ENCODE assay signal across 9 cellular contexts in genomic region chr17:38572665-38573365, GRCh38. TPM values are rescaled to one million over a fixed set of nuclear protein-coding genes. Genes with fewer than 3 reads are reported as not detected.
DNase-seq lines count a peak whose midpoint lies in the region; ATAC-seq, FAIRE-seq and TF ChIP-seq lines count a peak whose summit lies in the region.
"Had no signal": no experiment of that assay in that cellular context is flagged by ENCODE, and none has a peak within 500 bp of the region (broad histone marks: within the 10 kb centered on the region; RNA-seq: fewer than 3 reads in every experiment).

No MANE protein-coding gene starts in this region.

- H2AFZ ChIP-seq in K562 (ENCODE audit: low read depth, low read length), result no peak overlapping the region

- intact Hi-C loops in K562 (cut with micrococcal nuclease), result no loop called here

- H3K4me1 ChIP-seq in K562 (replicated peaks in 1 of 2; ENCODE audit: control insufficient read depth in 2 of 2, insufficient read depth in 2 of 2, low read length in 2 of 2), result peaks cover 0 to 21% of the 10 kb centered on the region in 2 experiments; a peak in 2 of 5 replicates

- no peaks in the 10 kb centered on the region for H3K9me3 ChIP-seq in K562 (replicated peaks; ENCODE audit: control insufficient read depth, insufficient read depth, low read depth, low read length)

- H3K27ac ChIP-seq in K562 (ENCODE audit: extremely low read depth, low read depth, low read length), result no peak overlapping the region

- peaks cover 73% of the 10 kb centered on the region for H3K27me3 Mint-ChIP-seq in mesothelial cell of epicardium (ENCODE audit: low read depth)

- no peaks in the 10 kb centered on the region for H3K79me2 ChIP-seq in K562 (ENCODE audit: control insufficient read depth, insufficient read depth, low read length)

- peak overlapping the region; percentile 60 for H3K4me3 Mint-ChIP-seq in mesothelial cell of epicardium

- CTCF ChIA-PET in K562 (lab: Yijun Ruan, JAX; ENCODE audit: low intra/inter-chr PET ratio), result interaction anchor here (0.7 kb wide), 1 partner anchor 89 kb away, joined by 3 read pairs; no protein-coding TSS in a partner anchor

- ATAC-seq in K562 (peak; percentile 67), HG03565 (IDR thresholded peaks at IDR 0.05; ENCODE audit: unreplicated experiment) (no peak), HG03039 (IDR thresholded peaks at IDR 0.05; ENCODE audit: unreplicated experiment) (no peak)

- WGBS in K562 (ENCODE audit: insufficient coverage, low coverage, missing lambda C conversion rate), result under 1% methylated on average over 32 of the region's 61 CpGs

- no peaks in the 10 kb centered on the region for H3K9me3 Mint-ChIP-seq in mesothelial cell of epicardium

- in situ Hi-C loops in K562 (cut with MboI), result loop anchor here (10.0 kb wide), 1 partner anchor 138 kb away; no protein-coding TSS in a partner anchor

- no peak for TF ChIP-seq EP300 in K562 (IDR thresholded peaks at IDR 0.05; ENCODE audit: low read length)

- no peaks in the 10 kb centered on the region for H3K9me1 ChIP-seq in K562 (ENCODE audit: control insufficient read depth, insufficient read depth, low read length)

- no peak for TF ChIP-seq CTCF in K562 (IDR thresholded peaks at IDR 0.05 in 2 of 3, conservative IDR thresholded peaks at IDR 0.05 in 1 of 3; ENCODE audit: insufficient read depth in 2 of 3, low read depth in 1 of 3, low read length in 3 of 3)
- no peak for TF ChIP-seq CTCF in mesothelial cell of epicardium (IDR thresholded peaks at IDR 0.05; ENCODE audit: unreplicated experiment)

- TF ChIP-seq POLR2A in K562 (conservative IDR thresholded peaks at IDR 0.05), result no peak

- BruUV-seq in K562 (replicated peaks; lab: Mats Ljungman, UMichigan), result no TSS peak

- H3K4me2 ChIP-seq in K562 (ENCODE audit: insufficient read depth, low read length), result no peak overlapping the region

- DNase-seq in DMS53 (lab: John Stamatoyannopoulos, UW) (peak; percentile 79), NCI-H1092 treated with DMSO at 0.1 percent for 48 hours (lab: John Stamatoyannopoulos, UW) (peak; percentile 66), K562 (ENCODE audit: extremely low read depth in 1 of 4, low spot score in 3 of 4) (peak; percentile 24 to 75 (median 59)), mesothelial cell of epicardium (ENCODE audit: low spot score in 2 of 2, unreplicated experiment in 2 of 2) (peak in 1 of 2 experiments; percentile 60), SKM-1 (lab: John Stamatoyannopoulos, UW; ENCODE audit: unreplicated experiment) (no peak), ureter (ENCODE audit: low spot score) (no peak)

- no peak overlapping the region; a peak in 1 of 4 replicates for H3K9ac ChIP-seq in K562 (ENCODE audit: insufficient read depth in 1 of 2, low read depth in 2 of 2, low read length in 2 of 2)

- peaks cover 34% of the 10 kb centered on the region for H4K20me1 ChIP-seq in K562 (replicated peaks; ENCODE audit: control insufficient read depth, insufficient read depth, low read length)

- H3K4me3 ChIP-seq in K562, result no peak overlapping the region

- FAIRE-seq in K562 (lab: Jason Lieb, UNC), result no peak
- FAIRE-seq: endometrium had no signal

- H3K36me3 ChIP-seq in K562 (ENCODE audit: control insufficient read depth, insufficient read depth, low read length), result no peaks in the 10 kb centered on the region

- H3K27me3 ChIP-seq in K562 (ENCODE audit: control insufficient read depth in 2 of 2, insufficient read depth in 2 of 2, low read length in 2 of 2), result peaks cover 41 to 87% of the 10 kb centered on the region in 2 experiments; a peak in 4 of 5 replicates

- POLR2A ChIA-PET in K562 (lab: Yijun Ruan, JAX), result no interaction called here

- peak overlapping the region; percentile 15 for H3K27ac Mint-ChIP-seq in mesothelial cell of epicardium

- no peaks in the 10 kb centered on the region for H3K36me3 Mint-ChIP-seq in mesothelial cell of epicardium

- no peak for TF ChIP-seq RAD21 in K562 (CRISPR knock-in tag; conservative IDR thresholded peaks at IDR 0.05 in 1 of 2, IDR thresholded peaks at IDR 0.05 in 1 of 2)

- peaks cover 9% of the 10 kb centered on the region for H3K4me1 Mint-ChIP-seq in mesothelial cell of epicardium

TF ChIP-seq in K562, 482 proteins besides CTCF, POLR2A, EP300 and RAD21:
- no peak for TF ChIP-seq HDAC6 (IDR thresholded peaks at IDR 0.05; ENCODE audit: low read depth, low read length)
- TF ChIP-seq SRF (CRISPR knock-in tag; IDR thresholded peaks at IDR 0.05), result no peak

RNA-seq across cellular contexts. Expression of gene SRCIN1, which starts 32.9 kb away (rescaled TPM):
- 0.51 and 2.0 TPM in 2 replicates for total RNA-seq in K562 (2011; cell fraction: chromatin; rRNA removed; ENCODE audit: low replicate concordance)
- 0.17 and 0.26 TPM in 2 replicates for total RNA-seq in K562 (2011; cell fraction: nucleolus; rRNA removed)
- 0.53 and 0.66 TPM in 2 replicates for total RNA-seq in K562 (2011; cell fraction: nucleoplasm; rRNA removed)
- 0.04 TPM in 1 of 2 replicates, not detected in the other for total RNA-seq in K562 (2014; rRNA removed)
- total RNA-seq in K562 (2014; rRNA removed; fragmentation: Illumina TruSeq; extraction: Trizol), result not detected in 2 replicates
- total RNA-seq in K562 (2015; rRNA removed; fragmentation: Illumina TruSeq; extraction: Trizol), result not detected in 2 replicates
- 0.33 and 0.40 TPM in 2 replicates for total RNA-seq in K562 (2021)
- polyA plus RNA-seq in K562 (2011; rRNA removed), result 0.04 and 0.13 TPM in 2 replicates
- polyA plus RNA-seq in K562 (2011; cell fraction: cytosol; rRNA removed), result 0.01 and 0.06 TPM in 2 replicates
- polyA plus RNA-seq in K562 (2011; cell fraction: nucleus; rRNA removed), result 0.17 and 1.9 TPM in 2 replicates
- polyA plus RNA-seq in K562 (2012), result 0.05 and 0.44 TPM in 2 replicates
- polyA plus RNA-seq in K562 (2014; fragmentation: Illumina TruSeq; extraction: Trizol), result 0.09 and 0.15 TPM in 2 replicates
- polyA plus RNA-seq in K562 (2014; fragmentation: Nextera tagmentation; extraction: Ambion mirVana), result not detected
- not detected in 2 replicates for polyA plus RNA-seq in K562 (2014; rRNA removed)
- polyA minus RNA-seq in K562 (2011; rRNA and poly(A)+ RNA removed), result not detected in 2 replicates
- not detected in 2 replicates for polyA minus RNA-seq in K562 (2011; cell fraction: cytosol; rRNA and poly(A)+ RNA removed)
- polyA minus RNA-seq in K562 (2011; cell fraction: nucleus; rRNA and poly(A)+ RNA removed), result 0.13 TPM in 1 of 2 replicates, not detected in the other
- total RNA-seq in mesothelial cell of epicardium, result 19.4 to 21.4 TPM (median 20.8 TPM) in 3 replicates
- total RNA-seq in ureter, result 22.6 TPM

Comparison
In these comparisons a context has a peak if more than half of its experiments do, and no peak if none do; other contexts are left out.
1. DNase-seq: peak in DMS53 (single experiment), NCI-H1092 treated with DMSO at 0.1 percent for 48 hours (single experiment) and K562 (4 of 4); none in SKM-1 (single experiment) and ureter (single experiment).